Comparison of ENCODE assay signal across 14 cellular contexts in genomic region chr7:35849158-35849831, GRCh38. TPM values are rescaled to one million over a fixed set of nuclear protein-coding genes. Genes with fewer than 3 reads are reported as not detected.
DNase-seq lines count a peak whose midpoint lies in the region; ATAC-seq and TF ChIP-seq lines count a peak whose summit lies in the region.
"Had no signal": no experiment of that assay in that cellular context is flagged by ENCODE, and none has a peak within 500 bp of the region (broad histone marks: within the 10 kb centered on the region; RNA-seq: fewer than 3 reads in every experiment).

No MANE protein-coding gene starts in this region.

- TF ChIP-seq CTCF in nephron (IDR thresholded peaks at IDR 0.05; ENCODE audit: unreplicated experiment in 3 of 3), result no peak

- H3K4me3 Mint-ChIP-seq in CD8-positive, alpha-beta memory T cell, result no peak overlapping the region
- H3K4me3 Mint-ChIP-seq in nephron, result no peak overlapping the region
- no peak overlapping the region for H3K4me3 Mint-ChIP-seq in activated T-cell treated with anti-CD3 and anti-CD28 coated beads, Interleukin-2, amount 50 U/mL, for 72 hours
- H3K4me3 Mint-ChIP-seq in activated naive CD8-positive, alpha-beta T cell treated with anti-CD3 and anti-CD28 coated beads, Interleukin-2, amount 50 U/mL, for 24 hours, result no peak overlapping the region
- H3K4me3 Mint-ChIP-seq: activated CD4-positive, alpha-beta memory T cell treated with anti-CD3 and anti-CD28 coated beads, Interleukin-2, amount 10 ng/mL, durations not matched to agents 7 days and 5 days had no signal

- H3K27me3 Mint-ChIP-seq in CD8-positive, alpha-beta memory T cell, result no peaks in the 10 kb centered on the region
- no peaks in the 10 kb centered on the region for H3K27me3 Mint-ChIP-seq in nephron (ENCODE audit: low read depth)
- no peaks in the 10 kb centered on the region for H3K27me3 Mint-ChIP-seq in activated T-cell treated with anti-CD3 and anti-CD28 coated beads, Interleukin-2, amount 50 U/mL, for 72 hours (ENCODE audit: low read depth)
- no peaks in the 10 kb centered on the region for H3K27me3 Mint-ChIP-seq in activated naive CD8-positive, alpha-beta T cell treated with anti-CD3 and anti-CD28 coated beads, Interleukin-2, amount 50 U/mL, for 24 hours
- H3K27me3 Mint-ChIP-seq: activated CD4-positive, alpha-beta memory T cell treated with anti-CD3 and anti-CD28 coated beads, Interleukin-2, amount 10 ng/mL, durations not matched to agents 7 days and 5 days had no signal

- peaks cover 21% of the 10 kb centered on the region for H3K4me1 ChIP-seq in CD8-positive, alpha-beta memory T cell (ENCODE audit: insufficient read depth, low read length)

- H3K27me3 ChIP-seq in CD8-positive, alpha-beta memory T cell (ENCODE audit: insufficient read depth, low read length, poor library complexity, severe bottlenecking), result no peaks in the 10 kb centered on the region
- H3K27me3 ChIP-seq in MG63, result no peaks in the 10 kb centered on the region

- DNase-seq in CD8-positive, alpha-beta memory T cell, result no peak
- peak; percentile 14 for DNase-seq in MG63
- DNase-seq in cerebellar cortex (ENCODE audit: low spot score), result peak; percentile 34
- no peak for DNase-seq in activated T-cell treated with anti-CD3 and anti-CD28 coated beads, Interleukin-2, amount 50 U/mL, for 72 hours
- DNase-seq in activated naive CD8-positive, alpha-beta T cell treated with anti-CD3 and anti-CD28 coated beads, Interleukin-2, amount 50 U/mL, for 24 hours, result no peak
- DNase-seq in stimulated activated CD4-positive, alpha-beta T cell treated with anti-CD3 and anti-CD28 coated beads, Interleukin-2, amount 100 ng/mL, for 24 hours, result no peak
- DNase-seq: activated CD4-positive, alpha-beta memory T cell treated with anti-CD3 and anti-CD28 coated beads, Interleukin-2, amount 10 ng/mL, durations not matched to agents 7 days and 5 days; activated gamma-delta T cell treated with Interleukin-2 at 50 U/mL for 16 hours; KG1; kidney; NCI-H2107 had no signal

- H3K36me3 Mint-ChIP-seq in CD8-positive, alpha-beta memory T cell, result peaks cover 0 to 70% (median 0%) of the 10 kb centered on the region in 3 donors
- peaks cover 59% of the 10 kb centered on the region for H3K36me3 Mint-ChIP-seq in nephron (ENCODE audit: low read depth)
- peaks cover 2 to 6% of the 10 kb centered on the region in 2 donors for H3K36me3 Mint-ChIP-seq in activated T-cell treated with anti-CD3 and anti-CD28 coated beads, Interleukin-2, amount 50 U/mL, for 72 hours (ENCODE audit: insufficient read depth in 2 of 2)
- H3K36me3 Mint-ChIP-seq in activated naive CD8-positive, alpha-beta T cell treated with anti-CD3 and anti-CD28 coated beads, Interleukin-2, amount 50 U/mL, for 24 hours (ENCODE audit: low read depth), result peaks cover 42% of the 10 kb centered on the region

- H3K9me3 ChIP-seq in CD8-positive, alpha-beta memory T cell (ENCODE audit: low read length), result no peaks in the 10 kb centered on the region
- no peaks in the 10 kb centered on the region for H3K9me3 ChIP-seq in MG63
- H3K9me3 ChIP-seq: thoracic aorta had no signal

- no peak overlapping the region for H3K4me3 ChIP-seq in CD8-positive, alpha-beta memory T cell (ENCODE audit: low read length)
- H3K4me3 ChIP-seq in MG63, result no peak overlapping the region
- H3K4me3 ChIP-seq: thoracic aorta had no signal

- CTCF ChIA-PET in CD8-positive, alpha-beta memory T cell (lab: Charles Lee), result no interaction called here

- peak overlapping the region in 6 of 8 donors; percentile 4 to 74 (median 30) for H3K27ac Mint-ChIP-seq in CD8-positive, alpha-beta memory T cell
- peak overlapping the region; percentile 2 to 45 (median 19) for H3K27ac Mint-ChIP-seq in nephron
- H3K27ac Mint-ChIP-seq in activated T-cell treated with anti-CD3 and anti-CD28 coated beads, Interleukin-2, amount 50 U/mL, for 72 hours, result no peak overlapping the region
- no peak overlapping the region for H3K27ac Mint-ChIP-seq in activated naive CD8-positive, alpha-beta T cell treated with anti-CD3 and anti-CD28 coated beads, Interleukin-2, amount 50 U/mL, for 24 hours
- H3K27ac Mint-ChIP-seq: activated CD4-positive, alpha-beta memory T cell treated with anti-CD3 and anti-CD28 coated beads, Interleukin-2, amount 10 ng/mL, durations not matched to agents 7 days and 5 days had no signal

- H3K36me3 ChIP-seq in CD8-positive, alpha-beta memory T cell (ENCODE audit: insufficient read depth, low read length), result peaks cover 8% of the 10 kb centered on the region
- peaks cover 14% of the 10 kb centered on the region for H3K36me3 ChIP-seq in MG63
- H3K36me3 ChIP-seq: thoracic aorta had no signal

- ATAC-seq in activated T-cell treated with anti-CD3 and anti-CD28 coated beads, Interleukin-2, amount 50 U/mL, for 72 hours (replicated peaks in 1 of 2), result no peak
- no peak for ATAC-seq in activated naive CD8-positive, alpha-beta T cell treated with anti-CD3 and anti-CD28 coated beads, Interleukin-2, amount 50 U/mL, for 24 hours
- no peak for ATAC-seq in GM21423 (IDR thresholded peaks at IDR 0.05; ENCODE audit: unreplicated experiment)

- H3K9me3 Mint-ChIP-seq in CD8-positive, alpha-beta memory T cell, result no peaks in the 10 kb centered on the region
- no peaks in the 10 kb centered on the region for H3K9me3 Mint-ChIP-seq in nephron
- H3K9me3 Mint-ChIP-seq in activated T-cell treated with anti-CD3 and anti-CD28 coated beads, Interleukin-2, amount 50 U/mL, for 72 hours, result no peaks in the 10 kb centered on the region
- H3K9me3 Mint-ChIP-seq in activated naive CD8-positive, alpha-beta T cell treated with anti-CD3 and anti-CD28 coated beads, Interleukin-2, amount 50 U/mL, for 24 hours, result no peaks in the 10 kb centered on the region
- H3K9me3 Mint-ChIP-seq: activated CD4-positive, alpha-beta memory T cell treated with anti-CD3 and anti-CD28 coated beads, Interleukin-2, amount 10 ng/mL, durations not matched to agents 7 days and 5 days had no signal

- POLR2A ChIA-PET in CD8-positive, alpha-beta memory T cell (lab: Charles Lee), result no interaction called here

- H3K4me1 Mint-ChIP-seq in CD8-positive, alpha-beta memory T cell, result peaks cover 61 to 85% (median 77%) of the 10 kb centered on the region in 3 donors
- H3K4me1 Mint-ChIP-seq in nephron, result peaks cover 29% of the 10 kb centered on the region
- H3K4me1 Mint-ChIP-seq in activated T-cell treated with anti-CD3 and anti-CD28 coated beads, Interleukin-2, amount 50 U/mL, for 72 hours (ENCODE audit: low read depth), result peaks cover 22% of the 10 kb centered on the region
- peaks cover 41% of the 10 kb centered on the region for H3K4me1 Mint-ChIP-seq in activated naive CD8-positive, alpha-beta T cell treated with anti-CD3 and anti-CD28 coated beads, Interleukin-2, amount 50 U/mL, for 24 hours

- no peak overlapping the region for H3K27ac ChIP-seq in CD8-positive, alpha-beta memory T cell (ENCODE audit: low read depth, low read length)
- H3K27ac ChIP-seq: thoracic aorta had no signal

RNA-seq across cellular contexts. Expression of gene SEPTIN7, which starts 48.4 kb away (rescaled TPM):
- 100 to 1,000 TPM; 270 TPM for total RNA-seq in CD8-positive, alpha-beta memory T cell
- 671 TPM for polyA plus RNA-seq in CD8-positive, alpha-beta memory T cell
- 284 and 471 TPM in 2 replicates for total RNA-seq in MG63 (2014; rRNA removed; shearing (Covaris generic); ENCODE audit: low replicate concordance)
- 100 to 1,000 TPM; 199 to 206 TPM for total RNA-seq in activated T-cell treated with anti-CD3 and anti-CD28 coated beads, Interleukin-2, amount 50 U/mL, for 72 hours

Comparison
In these comparisons a context has a peak if more than half of its experiments do, and no peak if none do; other contexts are left out.
1. DNase-seq: peak in MG63 (single experiment) and cerebellar cortex (single experiment); none in CD8-positive, alpha-beta memory T cell (0 of 5), activated T-cell treated with anti-CD3 and anti-CD28 coated beads, Interleukin-2, amount 50 U/mL, for 72 hours (0 of 2), activated naive CD8-positive, alpha-beta T cell treated with anti-CD3 and anti-CD28 coated beads, Interleukin-2, amount 50 U/mL, for 24 hours (single experiment) and stimulated activated CD4-positive, alpha-beta T cell treated with anti-CD3 and anti-CD28 coated beads, Interleukin-2, amount 100 ng/mL, for 24 hours (0 of 2).
2. H3K27ac Mint-ChIP-seq: peak in CD8-positive, alpha-beta memory T cell (6 of 8) and nephron (3 of 3); none in activated T-cell treated with anti-CD3 and anti-CD28 coated beads, Interleukin-2, amount 50 U/mL, for 72 hours (single experiment) and activated naive CD8-positive, alpha-beta T cell treated with anti-CD3 and anti-CD28 coated beads, Interleukin-2, amount 50 U/mL, for 24 hours (single experiment).